In genomic region chr6:42907336-42907735, GRCh38 we compare ENCODE assay signal across 20 cellular contexts. TPM values are rescaled to one million over a fixed set of nuclear protein-coding genes. Genes with fewer than 3 reads are reported as not detected.
DNase-seq lines count a peak whose midpoint lies in the region; ATAC-seq and TF ChIP-seq lines count a peak whose summit lies in the region.
"Had no signal": no experiment of that assay in that cellular context is flagged by ENCODE, and none has a peak within 500 bp of the region (broad histone marks: within the 10 kb centered on the region; RNA-seq: fewer than 3 reads in every experiment).

No MANE protein-coding gene starts in this region.

- no peaks in the 10 kb centered on the region for H3K36me3 ChIP-seq in left ventricle myocardium inferior
- no peaks in the 10 kb centered on the region for H3K36me3 ChIP-seq in uterus
- no peaks in the 10 kb centered on the region for H3K36me3 ChIP-seq in spleen
- H3K36me3 ChIP-seq: BLaER1 had no signal

- DNase-seq in Right ventricle myocardium superior (peak; percentile 58), left ventricle myocardium inferior (no peak), fibroblast of villous mesenchyme (ENCODE audit: low read depth) (peak; percentile 12), uterus (peak; percentile 74 to 80), endothelial cell (ENCODE audit: low spot score) (no peak), spleen (no peak)
- DNase-seq: CD8-positive, alpha-beta T cell; DMS79 treated with DMSO at 0.1 percent for 48 hours; HCEC 1CT; MV-4-11; NCI-H1417; NCI-H1930; NCI-H2171; NCI-H446; PC-3 had no signal

- H3K9me3 Mint-ChIP-seq in nephron (no peaks in the 10 kb centered on the region), endothelial cell (ENCODE audit: unreplicated experiment) (no peaks in the 10 kb centered on the region)
- H3K9me3 Mint-ChIP-seq: CD8-positive, alpha-beta T cell had no signal

- H3K4me1 Mint-ChIP-seq in nephron (peaks cover 45% of the 10 kb centered on the region), endothelial cell (ENCODE audit: unreplicated experiment) (peaks cover 9% of the 10 kb centered on the region)

- no peak overlapping the region for H3K4me3 ChIP-seq in left ventricle myocardium inferior
- no peak overlapping the region for H3K4me3 ChIP-seq in fibroblast of villous mesenchyme (ENCODE audit: low read depth, low read length)
- no peak overlapping the region for H3K4me3 ChIP-seq in uterus
- H3K4me3 ChIP-seq in spleen: no peak overlapping the region
- H3K4me3 ChIP-seq: BLaER1 had no signal

- TF ChIP-seq POLR2A in uterus (IDR thresholded peaks at IDR 0.05): no peak
- no peak for TF ChIP-seq POLR2A in spleen (IDR thresholded peaks at IDR 0.05)

- peak; percentile 73 for ATAC-seq in Right ventricle myocardium superior (ENCODE audit: poor library complexity)
- no peak for ATAC-seq in GM21381 (IDR thresholded peaks at IDR 0.05; ENCODE audit: unreplicated experiment)
- ATAC-seq: CD8-positive, alpha-beta T cell; PC-3 had no signal

- H3K4me1 ChIP-seq in left ventricle myocardium inferior: peaks cover 27% of the 10 kb centered on the region
- H3K4me1 ChIP-seq in uterus: peaks cover 0 to 6% of the 10 kb centered on the region in 2 donors
- peaks cover 0 to 18% (median 10%) of the 10 kb centered on the region in 6 donors for H3K4me1 ChIP-seq in spleen

- no peak for TF ChIP-seq CTCF in left ventricle myocardium inferior (IDR thresholded peaks at IDR 0.05; ENCODE audit: borderline replicate concordance)
- no peak for TF ChIP-seq CTCF in fibroblast of villous mesenchyme (IDR thresholded peaks at IDR 0.05; ENCODE audit: insufficient read depth, low read depth, low read length)
- no peak for TF ChIP-seq CTCF in nephron (IDR thresholded peaks at IDR 0.05; ENCODE audit: unreplicated experiment in 3 of 3)
- no peak for TF ChIP-seq CTCF in uterus (IDR thresholded peaks at IDR 0.05)
- TF ChIP-seq CTCF in endothelial cell (IDR thresholded peaks at IDR 0.05; ENCODE audit: unreplicated experiment): no peak
- TF ChIP-seq CTCF in spleen (IDR thresholded peaks at IDR 0.05 in 8 of 11, conservative IDR thresholded peaks at IDR 0.05 in 3 of 11): no peak

- H3K27ac ChIP-seq in left ventricle myocardium inferior (replicated peaks) (no peak overlapping the region), uterus (peak overlapping the region; percentile 23 to 56), spleen (no peak overlapping the region)
- H3K27ac ChIP-seq: BLaER1, RWPE1 had no signal

- intact Hi-C loops in Right ventricle myocardium superior (cut with DNase I): loop anchor here (10.0 kb wide), 2 partner anchors 67 to 427 kb away; partner anchors contain the start of gene PEX6
- intact Hi-C loops in left ventricle myocardium inferior (cut with micrococcal nuclease): loop anchor here (10.0 kb wide), 1 partner anchor 237 kb away; no protein-coding TSS in a partner anchor
- intact Hi-C loops in uterus (cut with DNase I; ENCODE audit: low total_unique reads): no loop called here
- intact Hi-C loops in spleen (cut with DNase I; ENCODE audit: low total_unique reads): no loop called here

- H3K27ac Mint-ChIP-seq in nephron: peak overlapping the region; percentile 82 to 94 (median 90)
- H3K27ac Mint-ChIP-seq in endothelial cell (ENCODE audit: unreplicated experiment): no peak overlapping the region
- H3K27ac Mint-ChIP-seq: CD8-positive, alpha-beta T cell had no signal

- H3K27me3 ChIP-seq in left ventricle myocardium inferior (ENCODE audit: low read depth): peaks cover 18% of the 10 kb centered on the region
- peaks cover 0 to 6% of the 10 kb centered on the region in 2 donors for H3K27me3 ChIP-seq in uterus
- peaks cover 0 to 13% (median 6%) of the 10 kb centered on the region in 7 donors for H3K27me3 ChIP-seq in spleen (replicated peaks in 1 of 7)
- H3K27me3 ChIP-seq: BLaER1 had no signal

- H3K4me3 Mint-ChIP-seq in nephron: no peak overlapping the region
- no peak overlapping the region for H3K4me3 Mint-ChIP-seq in endothelial cell (ENCODE audit: unreplicated experiment)
- H3K4me3 Mint-ChIP-seq: CD8-positive, alpha-beta T cell had no signal

- H3K36me3 Mint-ChIP-seq in nephron (ENCODE audit: low read depth) (no peaks in the 10 kb centered on the region), endothelial cell (ENCODE audit: low read depth, unreplicated experiment) (no peaks in the 10 kb centered on the region)
- H3K36me3 Mint-ChIP-seq: CD8-positive, alpha-beta T cell had no signal

- H3K27me3 Mint-ChIP-seq in nephron (ENCODE audit: low read depth): peaks cover 7% of the 10 kb centered on the region
- peaks cover 2% of the 10 kb centered on the region for H3K27me3 Mint-ChIP-seq in endothelial cell (ENCODE audit: unreplicated experiment)

- WGBS in spleen, 5 donors: 59 to 91% (median 74%) methylated on average over 5 of the region's 5 CpGs

- H3K9me3 ChIP-seq in left ventricle myocardium inferior (replicated peaks): no peaks in the 10 kb centered on the region
- H3K9me3 ChIP-seq in uterus: no peaks in the 10 kb centered on the region
- H3K9me3 ChIP-seq in spleen: no peaks in the 10 kb centered on the region
- H3K9me3 ChIP-seq: BLaER1 had no signal

RNA-seq across cellular contexts. Expression of gene PTCRA, which starts 8.5 kb away (rescaled TPM):
- total RNA-seq in Right ventricle myocardium superior (not detected), left ventricle myocardium inferior (not detected), fibroblast of villous mesenchyme (not detected in 2 replicates), uterus (1 to 10 TPM in 1 of 4 donors, not detected in 3; 2.0 TPM), endothelial cell (ENCODE audit: unreplicated experiment) (not detected), spleen (10 to 100 TPM in 1 of 7 donors, 1 to 10 TPM in 6; 3.2 to 15.5 (median 6.4) TPM)
- 1 to 10 TPM; 1.1 to 2.9 (median 2.1) TPM for polyA plus RNA-seq in spleen
- total RNA-seq: CD8-positive, alpha-beta T cell; G401; PC-3 had no signal

RNA-seq across cellular contexts. Expression of gene CNPY3, which starts 21.9 kb away (rescaled TPM):
- 20.6 TPM for total RNA-seq in Right ventricle myocardium superior
- 20.1 TPM for total RNA-seq in left ventricle myocardium inferior
- total RNA-seq in fibroblast of villous mesenchyme: 26.7 and 36.7 TPM in 2 replicates
- total RNA-seq in uterus: 100 to 1,000 TPM in 1 of 4 donors, 10 to 100 TPM in 3; 23.2 to 130 (median 39.1) TPM
- total RNA-seq in endothelial cell (ENCODE audit: unreplicated experiment): 106 TPM
- total RNA-seq in spleen: 100 to 1,000 TPM in 5 of 7 donors, 10 to 100 TPM in 2; 82.2 to 115 (median 109) TPM
- polyA plus RNA-seq in spleen: 100 to 1,000 TPM in 1 of 3 donors, 10 to 100 TPM in 2; 94.2 to 109 (median 97.9) TPM

RNA-seq across cellular contexts. Expression of gene RPL7L1, which starts 27.9 kb away (rescaled TPM):
- 39.5 TPM for total RNA-seq in Right ventricle myocardium superior
- total RNA-seq in left ventricle myocardium inferior: 42.2 TPM
- total RNA-seq in fibroblast of villous mesenchyme: 117 and 157 TPM in 2 replicates
- total RNA-seq in uterus: 100 to 1,000 TPM in 1 of 4 donors, 10 to 100 TPM in 3; 62.9 to 123 (median 82.1) TPM
- total RNA-seq in endothelial cell (ENCODE audit: unreplicated experiment): 58.1 TPM
- total RNA-seq in spleen: 10 to 100 TPM; 63.4 to 92.4 (median 73.0) TPM
- 10 to 100 TPM; 27.6 to 63.0 (median 33.3) TPM for polyA plus RNA-seq in spleen

RNA-seq across cellular contexts. Expression of gene GNMT, which starts 53.2 kb away (rescaled TPM):
- total RNA-seq in Right ventricle myocardium superior (2.3 TPM), left ventricle myocardium inferior (0.77 TPM), fibroblast of villous mesenchyme (0.32 TPM in 1 of 2 replicates, not detected in the other), uterus (1 to 10 TPM in 1 of 4 donors, not detected in 3; 1.7 TPM), endothelial cell (ENCODE audit: unreplicated experiment) (0.59 TPM), spleen (1 to 10 TPM in 6 of 7 donors, under 1 TPM in 1; 0.68 to 3.0 (median 2.0) TPM)
- polyA plus RNA-seq in spleen: 1 to 10 TPM; 1.2 to 2.3 (median 1.4) TPM

Comparison
In these comparisons a context has a peak if more than half of its experiments do, and no peak if none do; other contexts are left out.
1. DNase-seq: peak in Right ventricle myocardium superior (single experiment), fibroblast of villous mesenchyme (single experiment) and uterus (2 of 2); none in left ventricle myocardium inferior (single experiment), endothelial cell (single experiment) and spleen (single experiment).
2. H3K27ac ChIP-seq: peak in uterus (2 of 2); none in left ventricle myocardium inferior (single experiment) and spleen (0 of 8).
3. intact Hi-C loops: an anchor here in Right ventricle myocardium superior (10.0 kb wide) and left ventricle myocardium inferior (10.0 kb wide); none called in uterus and spleen.